ENCODE assay signal across 12 cellular contexts in the genomic region with DNA sequence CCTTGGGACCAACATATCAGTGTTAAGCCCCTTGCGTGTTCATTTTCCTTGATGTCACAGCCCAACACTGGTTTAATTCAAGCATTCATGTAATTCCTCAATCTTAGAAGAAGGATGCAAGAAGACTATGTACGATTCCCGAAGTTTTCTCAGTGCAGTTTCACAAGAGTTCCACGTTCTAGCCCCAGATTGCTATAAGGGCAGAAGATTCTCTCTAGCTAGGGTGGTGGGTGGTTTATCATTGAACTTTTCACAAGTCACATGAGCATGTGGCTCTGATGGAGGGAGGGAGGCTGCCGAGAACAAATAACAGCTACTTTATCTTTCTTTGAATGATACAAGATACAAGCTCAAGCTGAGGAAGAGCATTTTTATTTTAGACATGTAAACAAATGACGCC.
DNase-seq lines count a peak whose midpoint lies in the region; ATAC-seq and TF ChIP-seq lines count a peak whose summit lies in the region.
"Had no signal": no experiment of that assay in that cellular context is flagged by ENCODE, and none has a peak within 500 bp of the region (broad histone marks: within the 10 kb centered on the region; RNA-seq: fewer than 3 reads in every experiment).

No MANE protein-coding gene starts in this region.

- no peak overlapping the region for H3K9ac ChIP-seq in HUES6 (ENCODE audit: low read length)
- no peak overlapping the region for H3K9ac ChIP-seq in iPS-15b (ENCODE audit: low read depth, low read length)

- 50 to 58% methylated on average over 6 of the region's 6 CpGs for WGBS in sigmoid colon, 2 donors

- TF ChIP-seq POLR2A in sigmoid colon (IDR thresholded peaks at IDR 0.05): no peak

- no peak overlapping the region for H3K27ac Mint-ChIP-seq in WTC11

- H3K4me3 ChIP-seq in HUES6 (ENCODE audit: low read depth, low read length) (peak overlapping the region; percentile 49), iPS-15b (ENCODE audit: low read depth, low read length) (peak overlapping the region; percentile 45), sigmoid colon (peak overlapping the region in 3 of 4 donors; percentile 38 to 53 (median 46))

- H3K4me1 ChIP-seq in HUES6 (ENCODE audit: control insufficient read depth, insufficient read depth, low read length) (peaks cover 29% of the 10 kb centered on the region), iPS-15b (ENCODE audit: control insufficient read depth, insufficient read depth, low read length) (peaks cover 24% of the 10 kb centered on the region), sigmoid colon (peaks cover 0 to 21% (median 12%) of the 10 kb centered on the region in 4 donors)
- H3K4me1 ChIP-seq: thyroid gland had no signal

- DNase-seq in WTC11 (ENCODE audit: low spot score): no peak
- DNase-seq in sigmoid colon: no peak
- no peak for DNase-seq in stimulated activated CD4-positive, alpha-beta T cell treated with anti-CD3 and anti-CD28 coated beads, Interleukin-2, amount 100 ng/mL, for 48 hours
- no peak for DNase-seq in activated CD4-positive, alpha-beta T cell treated with anti-CD3 and anti-CD28 coated beads, Interleukin-2, amount 50 U/mL, for 48 hours
- DNase-seq: activated T-cell treated with anti-CD3 and anti-CD28 coated beads, Interleukin-2, amount 50 U/mL, for 4 hours; anterior cingulate cortex; naive B cell; NCI-H1436 treated with DMSO at 0.1 percent for 48 hours; thyroid gland had no signal

- no peak overlapping the region for H3K4me3 Mint-ChIP-seq in WTC11
- H3K4me3 Mint-ChIP-seq: activated T-cell treated with anti-CD3 and anti-CD28 coated beads, Interleukin-2, amount 50 U/mL, for 4 hours had no signal

- no peaks in the 10 kb centered on the region for H3K36me3 Mint-ChIP-seq in WTC11
- H3K36me3 Mint-ChIP-seq: naive B cell had no signal

- TF ChIP-seq CTCF in WTC11 (IDR thresholded peaks at IDR 0.05) (no peak), sigmoid colon (IDR thresholded peaks at IDR 0.05) (no peak)

- POLR2A ChIA-PET in WTC11 (lab: Charles Lee): no interaction called here

- H3K9me3 ChIP-seq in HUES6 (ENCODE audit: control insufficient read depth, insufficient read depth, low read depth, low read length) (no peaks in the 10 kb centered on the region), iPS-15b (ENCODE audit: control insufficient read depth, insufficient read depth, low read length) (no peaks in the 10 kb centered on the region), sigmoid colon (no peaks in the 10 kb centered on the region)
- H3K9me3 ChIP-seq: thyroid gland had no signal

- H3K27ac ChIP-seq in HUES6 (ENCODE audit: low read depth, low read length) (no peak overlapping the region), sigmoid colon (peak overlapping the region in 3 of 4 donors; percentile 52 to 83 (median 77))
- H3K27ac ChIP-seq: thyroid gland had no signal

- peaks cover 15% of the 10 kb centered on the region for H3K4me1 Mint-ChIP-seq in WTC11
- H3K4me1 Mint-ChIP-seq: naive B cell had no signal

- intact Hi-C loops in sigmoid colon (cut with DNase I): no loop called here

- H3K36me3 ChIP-seq in HUES6 (ENCODE audit: control insufficient read depth, insufficient read depth, low read length): no peaks in the 10 kb centered on the region
- no peaks in the 10 kb centered on the region for H3K36me3 ChIP-seq in iPS-15b (ENCODE audit: control insufficient read depth, insufficient read depth, low read length)
- H3K36me3 ChIP-seq in sigmoid colon: no peaks in the 10 kb centered on the region
- H3K36me3 ChIP-seq: thyroid gland had no signal

- CTCF ChIA-PET in WTC11 (lab: Charles Lee): interaction anchor here (1.3 to 1.5 kb wide), 3 partner anchors 18 to 122 kb away, joined by 3 to 4 read pairs (median 3); no protein-coding TSS in a partner anchor

- H3K27me3 Mint-ChIP-seq in WTC11 (ENCODE audit: low read depth): no peaks in the 10 kb centered on the region
- H3K27me3 Mint-ChIP-seq: naive B cell had no signal

- no peak for TF ChIP-seq EP300 in sigmoid colon (IDR thresholded peaks at IDR 0.05)

- no peaks in the 10 kb centered on the region for H3K27me3 ChIP-seq in HUES6 (ENCODE audit: control insufficient read depth, insufficient read depth, low read length)
- no peaks in the 10 kb centered on the region for H3K27me3 ChIP-seq in iPS-15b (ENCODE audit: control insufficient read depth, insufficient read depth, low read length)
- H3K27me3 ChIP-seq in sigmoid colon: no peaks in the 10 kb centered on the region
- H3K27me3 ChIP-seq: thyroid gland had no signal

- no peaks in the 10 kb centered on the region for H3K9me3 Mint-ChIP-seq in WTC11
- H3K9me3 Mint-ChIP-seq: activated T-cell treated with anti-CD3 and anti-CD28 coated beads, Interleukin-2, amount 50 U/mL, for 4 hours; naive B cell had no signal

- ATAC-seq in WTC11 (no peak), GM21381 (IDR thresholded peaks at IDR 0.05; ENCODE audit: unreplicated experiment) (no peak)
- ATAC-seq: activated T-cell treated with anti-CD3 and anti-CD28 coated beads, Interleukin-2, amount 50 U/mL, for 4 hours had no signal

TF ChIP-seq in WTC11, 78 proteins besides CTCF, POLR2A, EP300 and RAD21:
- TF ChIP-seq, protein P1, sequence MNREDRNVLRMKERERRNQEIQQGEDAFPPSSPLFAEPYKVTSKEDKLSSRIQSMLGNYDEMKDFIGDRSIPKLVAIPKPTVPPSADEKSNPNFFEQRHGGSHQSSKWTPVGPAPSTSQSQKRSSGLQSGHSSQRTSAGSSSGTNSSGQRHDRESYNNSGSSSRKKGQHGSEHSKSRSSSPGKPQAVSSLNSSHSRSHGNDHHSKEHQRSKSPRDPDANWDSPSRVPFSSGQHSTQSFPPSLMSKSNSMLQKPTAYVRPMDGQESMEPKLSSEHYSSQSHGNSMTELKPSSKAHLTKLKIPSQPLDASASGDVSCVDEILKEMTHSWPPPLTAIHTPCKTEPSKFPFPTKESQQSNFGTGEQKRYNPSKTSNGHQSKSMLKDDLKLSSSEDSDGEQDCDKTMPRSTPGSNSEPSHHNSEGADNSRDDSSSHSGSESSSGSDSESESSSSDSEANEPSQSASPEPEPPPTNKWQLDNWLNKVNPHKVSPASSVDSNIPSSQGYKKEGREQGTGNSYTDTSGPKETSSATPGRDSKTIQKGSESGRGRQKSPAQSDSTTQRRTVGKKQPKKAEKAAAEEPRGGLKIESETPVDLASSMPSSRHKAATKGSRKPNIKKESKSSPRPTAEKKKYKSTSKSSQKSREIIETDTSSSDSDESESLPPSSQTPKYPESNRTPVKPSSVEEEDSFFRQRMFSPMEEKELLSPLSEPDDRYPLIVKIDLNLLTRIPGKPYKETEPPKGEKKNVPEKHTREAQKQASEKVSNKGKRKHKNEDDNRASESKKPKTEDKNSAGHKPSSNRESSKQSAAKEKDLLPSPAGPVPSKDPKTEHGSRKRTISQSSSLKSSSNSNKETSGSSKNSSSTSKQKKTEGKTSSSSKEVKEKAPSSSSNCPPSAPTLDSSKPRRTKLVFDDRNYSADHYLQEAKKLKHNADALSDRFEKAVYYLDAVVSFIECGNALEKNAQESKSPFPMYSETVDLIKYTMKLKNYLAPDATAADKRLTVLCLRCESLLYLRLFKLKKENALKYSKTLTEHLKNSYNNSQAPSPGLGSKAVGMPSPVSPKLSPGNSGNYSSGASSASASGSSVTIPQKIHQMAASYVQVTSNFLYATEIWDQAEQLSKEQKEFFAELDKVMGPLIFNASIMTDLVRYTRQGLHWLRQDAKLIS (CRISPR knock-in tag; IDR thresholded peaks at IDR 0.05; ENCODE audit: borderline replicate concordance): no peak
- TF ChIP-seq, protein P2, sequence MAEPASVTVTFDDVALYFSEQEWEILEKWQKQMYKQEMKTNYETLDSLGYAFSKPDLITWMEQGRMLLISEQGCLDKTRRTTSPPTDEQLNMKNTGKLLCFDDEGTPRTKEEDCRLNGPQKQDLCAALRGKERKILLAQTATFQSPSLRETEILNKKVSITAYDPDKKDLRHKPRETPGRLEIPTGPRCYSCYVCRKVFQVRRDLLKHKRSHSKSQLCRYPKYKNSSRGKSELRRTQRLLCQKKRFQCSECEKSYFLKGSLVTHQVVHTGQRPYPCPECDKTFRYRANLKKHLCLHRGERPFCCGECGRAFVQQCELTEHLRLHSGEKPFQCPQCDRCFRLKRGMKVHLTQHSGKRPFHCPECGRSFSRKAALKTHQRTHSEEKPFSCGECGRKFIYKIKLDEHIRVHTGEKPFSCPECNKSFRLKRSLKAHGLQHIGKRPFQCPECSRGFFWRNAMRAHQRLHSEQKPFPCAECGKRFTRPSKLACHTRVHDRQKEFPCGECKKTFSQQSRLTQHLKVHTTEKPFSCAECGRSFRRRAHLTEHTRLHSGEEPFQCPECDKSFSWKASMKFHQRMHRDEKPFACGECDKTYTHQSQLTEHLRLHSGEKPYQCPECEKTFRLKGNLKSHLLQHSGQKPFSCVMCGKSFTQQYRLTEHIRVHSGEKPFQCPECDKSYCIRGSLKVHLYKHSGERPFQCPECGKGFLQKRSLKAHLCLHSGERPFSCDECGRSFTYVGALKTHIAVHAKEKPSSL (CRISPR knock-in tag; conservative IDR thresholded peaks at IDR 0.05): no peak
- TF ChIP-seq, protein P3, sequence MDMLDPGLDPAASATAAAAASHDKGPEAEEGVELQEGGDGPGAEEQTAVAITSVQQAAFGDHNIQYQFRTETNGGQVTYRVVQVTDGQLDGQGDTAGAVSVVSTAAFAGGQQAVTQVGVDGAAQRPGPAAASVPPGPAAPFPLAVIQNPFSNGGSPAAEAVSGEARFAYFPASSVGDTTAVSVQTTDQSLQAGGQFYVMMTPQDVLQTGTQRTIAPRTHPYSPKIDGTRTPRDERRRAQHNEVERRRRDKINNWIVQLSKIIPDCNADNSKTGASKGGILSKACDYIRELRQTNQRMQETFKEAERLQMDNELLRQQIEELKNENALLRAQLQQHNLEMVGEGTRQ (CRISPR knock-in tag; IDR thresholded peaks at IDR 0.05): peak; percentile 20; the same call in 1 of the 2 replicates
- no peak for TF ChIP-seq GRHL2 (CRISPR knock-in tag; IDR thresholded peaks at IDR 0.05; ENCODE audit: insufficient replicate concordance, severe bottlenecking)
TF ChIP-seq in WTC11: peak in this region for 1.
